30 cellular contexts compared by ENCODE assay signal in the genomic region with DNA sequence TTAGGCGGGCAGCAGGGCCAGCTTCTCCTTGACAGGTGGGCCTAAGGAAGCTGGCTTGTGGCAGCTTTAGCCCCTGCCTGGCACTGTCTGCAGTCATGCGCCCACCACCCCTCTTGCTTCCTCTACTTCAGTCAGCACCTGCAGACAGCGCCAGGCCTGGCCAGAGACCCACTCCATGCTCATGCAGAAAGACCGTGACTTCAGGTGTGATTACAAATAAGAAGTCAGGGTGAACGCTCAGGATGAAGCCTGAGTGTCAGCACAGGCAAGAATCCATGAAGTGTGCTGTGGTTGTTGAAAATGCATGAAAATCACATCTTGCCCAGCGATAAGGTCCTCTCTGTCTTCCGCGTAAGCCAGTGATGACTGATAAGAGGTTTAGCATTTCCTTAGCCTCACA. TPM values are rescaled to one million over a fixed set of nuclear protein-coding genes. Genes with fewer than 3 reads are reported as not detected.
DNase-seq lines count a peak whose midpoint lies in the region; ATAC-seq lines count a peak whose summit lies in the region.
"Had no signal": no experiment of that assay in that cellular context is flagged by ENCODE, and none has a peak within 500 bp of the region (broad histone marks: within the 10 kb centered on the region; RNA-seq: fewer than 3 reads in every experiment).

No MANE protein-coding gene starts in this region.

- no peak overlapping the region for H3K4me3 Mint-ChIP-seq in activated CD4-positive, alpha-beta T cell treated with anti-CD3 and anti-CD28 coated beads, Interleukin-2, amount 10 ng/mL, durations not matched to agents 7 days and 5 days
- peak overlapping the region; percentile 24 for H3K4me3 Mint-ChIP-seq in T-helper 2 cell treated with Interferon-gamma antibody and Interleukin-4, amounts not matched to agents 5 μg/mL and 100 μg/mL, for 36 hours
- peak overlapping the region; percentile 84 for H3K4me3 Mint-ChIP-seq in activated naive CD8-positive, alpha-beta T cell treated with anti-CD3 and anti-CD28 coated beads, Interleukin-2, amount 50 U/mL, for 24 hours
- H3K4me3 Mint-ChIP-seq in stimulated activated memory B cell treated with anti-CD40 and anti-IgM and Interleukin-4, amounts not matched to agents 10 μg/mL and 1 μg/mL and 100 μg/mL, for 72 hours: peak overlapping the region; percentile 14
- H3K4me3 Mint-ChIP-seq: activated naive CD4-positive, alpha-beta T cell treated with anti-CD3 and anti-CD28 coated beads, Interleukin-2, amount 50 U/mL, for 24 hours; CD14-positive monocyte; IgD-negative memory B cell; nephron had no signal

- no peak for DNase-seq in activated CD4-positive, alpha-beta T cell treated with anti-CD3 and anti-CD28 coated beads, Interleukin-2, amount 10 ng/mL, durations not matched to agents 7 days and 5 days
- DNase-seq in activated CD4-positive, alpha-beta T cell treated with anti-CD3 and anti-CD28 coated beads for 48 hours: no peak
- DNase-seq in T-helper 2 cell treated with Interferon-gamma antibody and Interleukin-4, amounts not matched to agents 5 μg/mL and 100 μg/mL, for 36 hours (ENCODE audit: low spot score): peak; percentile 23
- DNase-seq in activated naive CD8-positive, alpha-beta T cell treated with anti-CD3 and anti-CD28 coated beads, Interleukin-2, amount 50 U/mL, for 24 hours: no peak
- DNase-seq in NCI-H1105 treated with DMSO at 0.1 percent for 48 hours (lab: John Stamatoyannopoulos, UW) (no peak), NCI-H2196 treated with DMSO at 0.1 percent for 48 hours (lab: John Stamatoyannopoulos, UW; ENCODE audit: unreplicated experiment) (no peak)
- DNase-seq: activated CD8-positive, alpha-beta memory T cell treated with anti-CD3 and anti-CD28 coated beads for 24 hours; effector CD4-positive, alpha-beta T cell; hippocampal formation; left cardiac atrium; mucosa of descending colon; NCI-H446 treated with DMSO at 0.1 percent for 48 hours; NCI-H82; ovary; stimulated activated CD4-positive, alpha-beta T cell treated with anti-CD3 and anti-CD28 coated beads, Interleukin-15, amount 100 ng/mL, for 24 hours; stimulated activated naive CD4-positive, alpha-beta T cell treated with Interleukin-2 at 50 U/mL for 16 hours had no signal

- H3K4me1 Mint-ChIP-seq in activated CD4-positive, alpha-beta T cell treated with anti-CD3 and anti-CD28 coated beads, Interleukin-2, amount 10 ng/mL, durations not matched to agents 7 days and 5 days: peaks cover 33% of the 10 kb centered on the region
- peaks cover 67% of the 10 kb centered on the region for H3K4me1 Mint-ChIP-seq in T-helper 2 cell treated with Interferon-gamma antibody and Interleukin-4, amounts not matched to agents 5 μg/mL and 100 μg/mL, for 36 hours (ENCODE audit: low read depth)
- H3K4me1 Mint-ChIP-seq in activated naive CD8-positive, alpha-beta T cell treated with anti-CD3 and anti-CD28 coated beads, Interleukin-2, amount 50 U/mL, for 24 hours: peaks cover 82% of the 10 kb centered on the region
- H3K4me1 Mint-ChIP-seq in stimulated activated memory B cell treated with anti-CD40 and anti-IgM and Interleukin-4, amounts not matched to agents 10 μg/mL and 1 μg/mL and 100 μg/mL, for 72 hours: peaks cover 40% of the 10 kb centered on the region
- H3K4me1 Mint-ChIP-seq: activated naive CD4-positive, alpha-beta T cell treated with anti-CD3 and anti-CD28 coated beads, Interleukin-2, amount 50 U/mL, for 24 hours; nephron had no signal

- no peaks in the 10 kb centered on the region for H3K27me3 Mint-ChIP-seq in activated CD4-positive, alpha-beta T cell treated with anti-CD3 and anti-CD28 coated beads, Interleukin-2, amount 10 ng/mL, durations not matched to agents 7 days and 5 days
- H3K27me3 Mint-ChIP-seq in T-helper 2 cell treated with Interferon-gamma antibody and Interleukin-4, amounts not matched to agents 5 μg/mL and 100 μg/mL, for 36 hours (ENCODE audit: low read depth): no peaks in the 10 kb centered on the region
- H3K27me3 Mint-ChIP-seq in activated naive CD8-positive, alpha-beta T cell treated with anti-CD3 and anti-CD28 coated beads, Interleukin-2, amount 50 U/mL, for 24 hours: no peaks in the 10 kb centered on the region
- no peaks in the 10 kb centered on the region for H3K27me3 Mint-ChIP-seq in stimulated activated memory B cell treated with anti-CD40 and anti-IgM and Interleukin-4, amounts not matched to agents 10 μg/mL and 1 μg/mL and 100 μg/mL, for 72 hours
- H3K27me3 Mint-ChIP-seq: activated naive CD4-positive, alpha-beta T cell treated with anti-CD3 and anti-CD28 coated beads, Interleukin-2, amount 50 U/mL, for 24 hours; IgD-negative memory B cell had no signal

- peak; percentile 15 for ATAC-seq in activated naive CD8-positive, alpha-beta T cell treated with anti-CD3 and anti-CD28 coated beads, Interleukin-2, amount 50 U/mL, for 24 hours
- ATAC-seq in stimulated activated memory B cell treated with anti-CD40 and anti-IgM and Interleukin-4, amounts not matched to agents 10 μg/mL and 1 μg/mL and 100 μg/mL, for 72 hours: no peak
- ATAC-seq in HG03565 (IDR thresholded peaks at IDR 0.05; ENCODE audit: unreplicated experiment): no peak
- ATAC-seq: HCT116, left cardiac atrium, mucosa of descending colon had no signal

- peak overlapping the region; percentile 27 for H3K27ac Mint-ChIP-seq in activated CD4-positive, alpha-beta T cell treated with anti-CD3 and anti-CD28 coated beads, Interleukin-2, amount 10 ng/mL, durations not matched to agents 7 days and 5 days
- H3K27ac Mint-ChIP-seq in T-helper 2 cell treated with Interferon-gamma antibody and Interleukin-4, amounts not matched to agents 5 μg/mL and 100 μg/mL, for 36 hours: peak overlapping the region; percentile 88
- H3K27ac Mint-ChIP-seq in activated naive CD8-positive, alpha-beta T cell treated with anti-CD3 and anti-CD28 coated beads, Interleukin-2, amount 50 U/mL, for 24 hours: peak overlapping the region; percentile 91
- peak overlapping the region; percentile 52 for H3K27ac Mint-ChIP-seq in stimulated activated memory B cell treated with anti-CD40 and anti-IgM and Interleukin-4, amounts not matched to agents 10 μg/mL and 1 μg/mL and 100 μg/mL, for 72 hours
- H3K27ac Mint-ChIP-seq: activated naive CD4-positive, alpha-beta T cell treated with anti-CD3 and anti-CD28 coated beads, Interleukin-2, amount 50 U/mL, for 24 hours; CD14-positive monocyte; nephron had no signal

- no peaks in the 10 kb centered on the region for H3K36me3 Mint-ChIP-seq in activated CD4-positive, alpha-beta T cell treated with anti-CD3 and anti-CD28 coated beads, Interleukin-2, amount 10 ng/mL, durations not matched to agents 7 days and 5 days (ENCODE audit: low read depth)
- peaks cover 6% of the 10 kb centered on the region for H3K36me3 Mint-ChIP-seq in T-helper 2 cell treated with Interferon-gamma antibody and Interleukin-4, amounts not matched to agents 5 μg/mL and 100 μg/mL, for 36 hours (ENCODE audit: low read depth)
- peaks cover 25% of the 10 kb centered on the region for H3K36me3 Mint-ChIP-seq in activated naive CD8-positive, alpha-beta T cell treated with anti-CD3 and anti-CD28 coated beads, Interleukin-2, amount 50 U/mL, for 24 hours (ENCODE audit: low read depth)
- peaks cover 19% of the 10 kb centered on the region for H3K36me3 Mint-ChIP-seq in stimulated activated memory B cell treated with anti-CD40 and anti-IgM and Interleukin-4, amounts not matched to agents 10 μg/mL and 1 μg/mL and 100 μg/mL, for 72 hours
- H3K36me3 Mint-ChIP-seq: activated naive CD4-positive, alpha-beta T cell treated with anti-CD3 and anti-CD28 coated beads, Interleukin-2, amount 50 U/mL, for 24 hours; CD14-positive monocyte had no signal

- CTCF ChIA-PET in activated CD4-positive, alpha-beta T cell treated with anti-CD3 and anti-CD28 coated beads, Interleukin-2, amount 10 ng/mL, durations not matched to agents 7 days and 5 days (lab: Charles Lee): interaction anchor here (0.8 to 1.0 kb wide), 3 partner anchors 14 to 57 kb away, joined by 3 to 4 read pairs (median 4); no protein-coding TSS in a partner anchor

- POLR2A ChIA-PET in activated CD4-positive, alpha-beta T cell treated with anti-CD3 and anti-CD28 coated beads, Interleukin-2, amount 10 ng/mL, durations not matched to agents 7 days and 5 days (lab: Charles Lee): no interaction called here

- no peaks in the 10 kb centered on the region for H3K9me3 Mint-ChIP-seq in activated CD4-positive, alpha-beta T cell treated with anti-CD3 and anti-CD28 coated beads, Interleukin-2, amount 10 ng/mL, durations not matched to agents 7 days and 5 days
- H3K9me3 Mint-ChIP-seq in T-helper 2 cell treated with Interferon-gamma antibody and Interleukin-4, amounts not matched to agents 5 μg/mL and 100 μg/mL, for 36 hours: no peaks in the 10 kb centered on the region
- no peaks in the 10 kb centered on the region for H3K9me3 Mint-ChIP-seq in activated naive CD8-positive, alpha-beta T cell treated with anti-CD3 and anti-CD28 coated beads, Interleukin-2, amount 50 U/mL, for 24 hours
- H3K9me3 Mint-ChIP-seq in stimulated activated memory B cell treated with anti-CD40 and anti-IgM and Interleukin-4, amounts not matched to agents 10 μg/mL and 1 μg/mL and 100 μg/mL, for 72 hours: no peaks in the 10 kb centered on the region
- H3K9me3 Mint-ChIP-seq: activated naive CD4-positive, alpha-beta T cell treated with anti-CD3 and anti-CD28 coated beads, Interleukin-2, amount 50 U/mL, for 24 hours; CD14-positive monocyte; IgD-negative memory B cell; nephron had no signal

RNA-seq across cellular contexts. Expression of a gene that starts 3.4 kb away (rescaled TPM):
- total RNA-seq in activated CD4-positive, alpha-beta T cell treated with anti-CD3 and anti-CD28 coated beads, Interleukin-2, amount 10 ng/mL, durations not matched to agents 7 days and 5 days: 1 to 10 TPM; 2.9 to 4.7 TPM
- total RNA-seq: ascending aorta, left cardiac atrium, mucosa of descending colon, thoracic aorta had no signal

RNA-seq across cellular contexts. Expression of a gene that starts 16.5 kb away (rescaled TPM):
- under 1 TPM; 0.20 to 0.40 TPM for total RNA-seq in activated CD4-positive, alpha-beta T cell treated with anti-CD3 and anti-CD28 coated beads, Interleukin-2, amount 10 ng/mL, durations not matched to agents 7 days and 5 days
- total RNA-seq: A172, ascending aorta, Daoy, HT-29, left cardiac atrium, lung microvascular endothelial cell, mucosa of descending colon, ovary, RPMI7951, thoracic aorta had no signal

Comparison
In these comparisons a context has a peak if more than half of its experiments do, and no peak if none do; other contexts are left out.
1. H3K27ac Mint-ChIP-seq: peak in every context shown above with its lines; median percentile 91 in activated naive CD8-positive, alpha-beta T cell treated with anti-CD3 and anti-CD28 coated beads, Interleukin-2, amount 50 U/mL, for 24 hours; 88 in T-helper 2 cell treated with Interferon-gamma antibody and Interleukin-4, amounts not matched to agents 5 μg/mL and 100 μg/mL, for 36 hours; 52 in stimulated activated memory B cell treated with anti-CD40 and anti-IgM and Interleukin-4, amounts not matched to agents 10 μg/mL and 1 μg/mL and 100 μg/mL, for 72 hours; 27 in activated CD4-positive, alpha-beta T cell treated with anti-CD3 and anti-CD28 coated beads, Interleukin-2, amount 10 ng/mL, durations not matched to agents 7 days and 5 days.